In the genomic region with DNA sequence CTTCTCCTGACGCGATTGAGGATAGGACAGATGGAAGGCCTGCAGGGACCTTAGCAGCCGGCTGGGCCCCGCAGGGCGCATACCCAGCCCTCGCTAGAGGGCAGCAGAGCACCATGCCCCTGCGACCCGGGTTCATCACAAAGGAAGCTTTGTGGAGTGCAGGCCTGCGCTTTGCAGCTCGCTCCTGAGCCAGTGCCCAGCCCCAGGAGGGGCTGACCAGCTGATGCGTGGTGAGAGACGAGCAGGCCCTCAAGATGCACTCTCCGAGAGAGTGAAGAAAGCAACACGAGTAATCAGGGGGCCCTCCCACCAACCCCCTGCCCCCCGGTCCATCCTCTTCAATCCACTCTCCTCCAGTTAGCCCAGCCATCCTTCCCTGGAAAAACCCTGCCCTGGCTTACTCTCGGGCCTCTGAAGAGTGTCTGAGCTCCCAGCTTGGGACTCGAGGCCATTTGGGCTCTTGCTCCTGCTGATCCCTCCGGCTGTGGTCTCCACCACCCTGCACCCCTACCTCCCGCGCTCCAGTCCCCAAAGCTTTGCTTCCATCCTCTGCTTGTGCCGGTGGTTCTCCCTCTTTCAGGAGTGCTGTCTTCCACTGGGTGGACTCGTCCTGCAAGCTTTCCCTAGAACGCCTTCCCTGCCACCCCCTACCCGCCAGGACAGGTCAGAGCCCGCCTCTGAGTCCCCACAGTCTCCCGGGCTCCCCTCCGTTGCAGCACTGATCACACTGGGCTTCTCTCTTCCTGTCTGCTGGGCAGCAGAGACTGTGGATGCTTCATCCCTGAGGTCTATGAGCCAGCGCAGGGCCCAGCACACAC, we compare ENCODE assay signal across 8 cellular contexts. TPM values are rescaled to one million over a fixed set of nuclear protein-coding genes. Genes with fewer than 3 reads are reported as not detected.
A peak's percentile ranks its signal among the peaks of the same experiment; 100 is the strongest.
DNase-seq lines count a peak whose midpoint lies in the region; ATAC-seq and TF ChIP-seq lines count a peak whose summit lies in the region.

No MANE protein-coding gene starts in this region.

- no peaks in the 10 kb centered on the region for H3K4me1 ChIP-seq in endodermal cell (ENCODE audit: control insufficient read depth, insufficient read depth, low read length)

- H3K9me3 Mint-ChIP-seq in HFFc6 (peaks cover 1% of the 10 kb centered on the region; the same call in 1 of the 2 replicates), endodermal cell (no peaks in the 10 kb centered on the region)

- H3K27ac Mint-ChIP-seq in HFFc6: no peak overlapping the region
- no peak overlapping the region for H3K27ac Mint-ChIP-seq in endodermal cell

- H3K9me3 ChIP-seq in endodermal cell (ENCODE audit: control insufficient read depth, low read length): no peaks in the 10 kb centered on the region

- no peak for ATAC-seq in GM19467 (IDR thresholded peaks at IDR 0.05; ENCODE audit: unreplicated experiment)

- H3K4me3 ChIP-seq in endodermal cell (ENCODE audit: low read length): no peak overlapping the region

- TF ChIP-seq CTCF in HFFc6 (IDR thresholded peaks at IDR 0.05) (peak; percentile 95), endodermal cell (conservative IDR thresholded peaks at IDR 0.05) (peak; percentile 100)

- H3K4me3 Mint-ChIP-seq in HFFc6: no peak overlapping the region
- H3K4me3 Mint-ChIP-seq in endodermal cell: no peak overlapping the region

- DNase-seq in DMS153 treated with DMSO at 0.1 percent for 48 hours (lab: John Stamatoyannopoulos, UW; ENCODE audit: unreplicated experiment): peak; percentile 63
- DNase-seq in HFFc6: peak; percentile 64
- DNase-seq in NCI-H460 (ENCODE audit: extremely low read depth, low read depth): peak; percentile 66
- peak; percentile 22 to 33 for DNase-seq in activated CD4-positive, alpha-beta T cell treated with anti-CD3 and anti-CD28 coated beads, Interleukin-2, amount 50 U/mL, for 24 hours (ENCODE audit: low read depth in 1 of 2, low spot score in 1 of 2)
- peak; percentile 96 for DNase-seq in endodermal cell
- DNase-seq in medulla oblongata (ENCODE audit: extremely low spot score): peak; percentile 94
- DNase-seq in stimulated activated CD8-positive, alpha-beta memory T cell treated with anti-CD3 and anti-CD28 coated beads, Interleukin-15, amount 100 ng/mL, for 24 hours (ENCODE audit: low read depth): peak; percentile 44

- H3K4me1 Mint-ChIP-seq in HFFc6 (ENCODE audit: low read depth) (peaks cover 35% of the 10 kb centered on the region), endodermal cell (peaks cover 5% of the 10 kb centered on the region)

- H3K27me3 Mint-ChIP-seq in HFFc6 (ENCODE audit: insufficient read depth): peaks cover 3% of the 10 kb centered on the region; the same call in 1 of the 2 replicates
- H3K27me3 Mint-ChIP-seq in endodermal cell (ENCODE audit: insufficient read depth): peaks cover 77% of the 10 kb centered on the region

- no peaks in the 10 kb centered on the region for H3K36me3 Mint-ChIP-seq in HFFc6 (ENCODE audit: low read depth)
- no peaks in the 10 kb centered on the region for H3K36me3 Mint-ChIP-seq in endodermal cell (ENCODE audit: low read depth)

- peaks cover 41% of the 10 kb centered on the region for H3K27me3 ChIP-seq in endodermal cell (ENCODE audit: control insufficient read depth, insufficient read depth, low read length, poor library complexity, severe bottlenecking)

- no peaks in the 10 kb centered on the region for H3K36me3 ChIP-seq in endodermal cell (ENCODE audit: control insufficient read depth, insufficient read depth, low read length)

- H3K27ac ChIP-seq in endodermal cell (ENCODE audit: low read depth, low read length): no peak overlapping the region

- H3K9ac ChIP-seq in endodermal cell (ENCODE audit: extremely low read depth, low read length, poor library complexity, severe bottlenecking): no peak overlapping the region

- 38 to 44% methylated on average over 17 to 28 of the region's 28 CpGs for WGBS in endodermal cell (ENCODE audit: insufficient coverage in 1 of 2, insufficient read length in 1 of 2), 2 experiments

RNA-seq across cellular contexts. Expression of gene KIF12, which starts 9.1 kb away (rescaled TPM):
- not detected for total RNA-seq in HFFc6 (2021; fragmentation: NEBNext Ultra II Directional; extraction: Animal tissue kit (Norgen Biotek cat#: 25700))
- total RNA-seq in NCI-H460 (2014; rRNA removed; shearing (Covaris generic)): not detected in 2 replicates
- 0.08 and 0.16 TPM in 2 replicates for polyA plus RNA-seq in NCI-H460 (2014; cell fraction: nucleus; rRNA removed)
- total RNA-seq in endodermal cell: 10 to 100 TPM; 11.4 to 16.3 TPM
- 3.3 TPM for polyA plus RNA-seq in endodermal cell (2013, experiment 1 of 2)
- 4.1 TPM for polyA plus RNA-seq in endodermal cell (2013, experiment 2 of 2)

RNA-seq across cellular contexts. Expression of gene AMBP, which starts 30.1 kb away (rescaled TPM):
- not detected for total RNA-seq in HFFc6 (2021; fragmentation: NEBNext Ultra II Directional; extraction: Animal tissue kit (Norgen Biotek cat#: 25700))
- 0.62 and 1.1 TPM in 2 replicates for total RNA-seq in NCI-H460 (2014; rRNA removed; shearing (Covaris generic))
- polyA plus RNA-seq in NCI-H460 (2014; cell fraction: nucleus; rRNA removed): 0.70 and 0.96 TPM in 2 replicates
- 1 to 10 TPM in 1 of 2 donors, under 1 TPM in 1; 0.68 to 2.9 TPM for total RNA-seq in endodermal cell
- 0.32 TPM for polyA plus RNA-seq in endodermal cell (2013, experiment 1 of 2)
- polyA plus RNA-seq in endodermal cell (2013, experiment 2 of 2): 0.58 TPM

RNA-seq across cellular contexts. Expression of gene COL27A1, which starts 47.1 kb away (rescaled TPM):
- 10 to 100 TPM; 22.2 to 24.1 (median 23.4) TPM for total RNA-seq in HFFc6 (2021; fragmentation: NEBNext Ultra II Directional; extraction: Animal tissue kit (Norgen Biotek cat#: 25700))
- total RNA-seq in NCI-H460 (2014; rRNA removed; shearing (Covaris generic)): 1.2 and 2.8 TPM in 2 replicates
- 11.7 and 15.4 TPM in 2 replicates for polyA plus RNA-seq in NCI-H460 (2014; cell fraction: nucleus; rRNA removed)
- 10 to 100 TPM; 43.8 to 69.5 TPM for total RNA-seq in endodermal cell
- polyA plus RNA-seq in endodermal cell (2013, experiment 1 of 2): 27.0 TPM
- 29.4 TPM for polyA plus RNA-seq in endodermal cell (2013, experiment 2 of 2)

Comparison
In these comparisons a context has a peak if more than half of its experiments do, and no peak if none do; other contexts are left out.
1. DNase-seq: peak in every context shown above with its lines; median percentile 96 in endodermal cell; 94 in medulla oblongata; 66 in NCI-H460; 64 in HFFc6; 63 in DMS153 treated with DMSO at 0.1 percent for 48 hours; 44 in stimulated activated CD8-positive, alpha-beta memory T cell treated with anti-CD3 and anti-CD28 coated beads, Interleukin-15, amount 100 ng/mL, for 24 hours; 28 in activated CD4-positive, alpha-beta T cell treated with anti-CD3 and anti-CD28 coated beads, Interleukin-2, amount 50 U/mL, for 24 hours.
2. RNA of gene KIF12, which starts 9.1 kb away (total RNA-seq): 11.4 to 16.3 TPM in endodermal cell; not detected in HFFc6 and not detected in NCI-H460; every median in the first group is over 10 times any median in the second.